8 cellular contexts compared by ENCODE assay signal in the genomic region with DNA sequence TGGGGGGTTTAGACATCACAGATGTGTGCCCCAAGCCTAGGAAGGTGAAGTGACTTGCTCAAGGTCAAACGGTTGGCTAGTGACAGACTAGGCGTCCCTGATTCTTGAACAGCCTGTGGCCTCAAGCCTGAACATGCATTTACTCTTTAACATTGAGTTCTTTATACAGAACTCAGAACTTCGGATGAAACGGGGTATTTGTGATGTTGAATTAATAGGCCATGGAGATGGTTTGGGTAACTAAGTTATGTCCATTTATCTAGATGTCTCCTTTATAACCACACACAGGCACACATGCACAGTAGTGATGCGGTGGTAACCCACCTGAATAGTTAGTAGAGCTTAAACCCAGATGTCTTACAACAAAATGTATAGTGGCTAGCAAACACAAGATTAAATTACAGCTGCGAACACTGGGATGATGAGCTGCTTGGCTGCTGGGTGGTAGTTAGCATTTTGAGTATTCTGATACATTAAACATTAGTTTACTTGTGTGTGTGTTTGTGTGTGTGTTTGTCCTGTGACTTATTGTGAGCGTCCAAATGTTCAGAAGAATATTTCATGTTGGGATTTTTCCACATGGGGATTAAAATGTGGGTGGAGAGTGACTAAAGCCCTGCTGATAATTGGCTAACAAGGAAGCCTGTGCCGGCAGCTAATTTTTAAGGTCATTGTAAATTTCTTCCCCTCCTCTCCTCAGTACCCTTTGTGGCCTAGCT. TPM values are rescaled to one million over a fixed set of nuclear protein-coding genes. Genes with fewer than 3 reads are reported as not detected.
A peak's percentile ranks its signal among the peaks of the same experiment; 100 is the strongest.
DNase-seq lines count a peak whose midpoint lies in the region; ATAC-seq and TF ChIP-seq lines count a peak whose summit lies in the region.

No MANE protein-coding gene starts in this region.

- CTCF ChIA-PET in AG04450 (lab: Charles Lee) = interaction anchor here (0.6 to 2.8 kb wide), 4 partner anchors 110 to 223 kb away, joined by 3 to 12 read pairs (median 6); no protein-coding TSS in a partner anchor

- TF ChIP-seq CTCF in AG04450 (IDR thresholded peaks at IDR 0.05; ENCODE audit: low read depth, low read length) (no peak), breast epithelium (IDR thresholded peaks at IDR 0.05) (no peak)

- H3K18ac ChIP-seq in mesendoderm (ENCODE audit: low read length) = no peak overlapping the region

- H3K27ac ChIP-seq in AG04450 (ENCODE audit: low read depth, low read length) (no peak overlapping the region), HUES64 (ENCODE audit: low read depth, low read length) (peak overlapping the region; percentile 47; the same call in 1 of the 2 replicates), breast epithelium (peak overlapping the region; percentile 98 to 99), mesendoderm (ENCODE audit: low read depth, low read length) (peak overlapping the region; percentile 67)

- H4K5ac ChIP-seq in mesendoderm (ENCODE audit: low read length) = no peak overlapping the region

- in situ Hi-C loops in KBM-7 (cut with MboI; ENCODE audit: low pct_unique_long_range_greater_than_20kb, low sequenced_read_pairs) = no loop called here

- no peak for TF ChIP-seq POLR2A in breast epithelium (IDR thresholded peaks at IDR 0.05)

- H3K9me3 ChIP-seq in AG04450 (ENCODE audit: control insufficient read depth, insufficient read depth, low read length) (peaks cover 3% of the 10 kb centered on the region; the same call in 1 of the 2 replicates), HUES64 (ENCODE audit: insufficient read depth, low read depth, low read length) (no peaks in the 10 kb centered on the region), breast epithelium (no peaks in the 10 kb centered on the region)

- no peak for DNase-seq in AG04450 (ENCODE audit: low read depth, low spot score)
- DNase-seq in breast epithelium (ENCODE audit: low spot score in 2 of 2) = no peak
- no peak for DNase-seq in mesendoderm
- DNase-seq in left lobe of liver (ENCODE audit: low spot score) = no peak
- DNase-seq in KBM-7 = no peak
- no peak for DNase-seq in GM19240 (ENCODE audit: insufficient read length, low spot score)

- no peak overlapping the region for H3K23ac ChIP-seq in mesendoderm (ENCODE audit: low read length)

- H2BK120ac ChIP-seq in mesendoderm (ENCODE audit: low read depth, low read length) = no peak overlapping the region

- no peak overlapping the region for H3K4ac ChIP-seq in mesendoderm (ENCODE audit: low read depth, low read length)

- H3K9ac ChIP-seq in HUES64 (ENCODE audit: low read depth, low read length) = no peak overlapping the region; the same call in 1 of the 2 replicates
- H3K9ac ChIP-seq in mesendoderm (ENCODE audit: low read length) = peak overlapping the region; percentile 59

- peaks cover 4% of the 10 kb centered on the region for H3K79me1 ChIP-seq in mesendoderm (ENCODE audit: low read length)

- peak overlapping the region; percentile 29 for H3K56ac ChIP-seq in mesendoderm (ENCODE audit: low read length)

- H3K36me3 ChIP-seq in HUES64 (ENCODE audit: insufficient read depth, low read length) (no peaks in the 10 kb centered on the region), breast epithelium (no peaks in the 10 kb centered on the region), mesendoderm (ENCODE audit: control insufficient read depth, insufficient read depth, low read length) (no peaks in the 10 kb centered on the region)

- no peak overlapping the region for H2BK5ac ChIP-seq in mesendoderm (ENCODE audit: low read length)

- H4K8ac ChIP-seq in mesendoderm (ENCODE audit: low read depth, low read length) = no peak overlapping the region

- H3K27me3 ChIP-seq in AG04450 (ENCODE audit: control insufficient read depth, insufficient read depth, low read length) (peaks cover 9% of the 10 kb centered on the region), HUES64 (ENCODE audit: insufficient read depth, low read length) (peaks cover 11% of the 10 kb centered on the region), breast epithelium (no peaks in the 10 kb centered on the region), mesendoderm (ENCODE audit: insufficient read depth, low read length, poor library complexity) (no peaks in the 10 kb centered on the region)

- 67% methylated on average over 6 of the region's 8 CpGs for WGBS in HUES64
- WGBS in mesendoderm (ENCODE audit: extremely low coverage, insufficient coverage, low lambda C conversion rate) = no CpG with 5 or more reads among the region's 8 CpGs

- no peak overlapping the region for H2BK15ac ChIP-seq in mesendoderm (replicated peaks; ENCODE audit: low read depth)

- peaks cover 63% of the 10 kb centered on the region for H3K79me2 ChIP-seq in mesendoderm (ENCODE audit: control insufficient read depth, insufficient read depth, low read length)

- ATAC-seq in HG02870 (IDR thresholded peaks at IDR 0.05; ENCODE audit: unreplicated experiment) = no peak
- no peak for ATAC-seq in left lobe of liver

- H3K4me2 ChIP-seq in mesendoderm (ENCODE audit: low read length) = peak overlapping the region; percentile 20

- H3K4me1 ChIP-seq in HUES64 (ENCODE audit: insufficient read depth, low read length) (peaks cover 62% of the 10 kb centered on the region), breast epithelium (peaks cover 7 to 42% of the 10 kb centered on the region in 2 donors), mesendoderm (ENCODE audit: control insufficient read depth, low read depth, low read length) (peaks cover 25% of the 10 kb centered on the region)

- H2AK5ac ChIP-seq in mesendoderm (ENCODE audit: low read length) = no peak overlapping the region

- intact Hi-C loops in breast epithelium (cut with DNase I; ENCODE audit: low total_unique reads) = no loop called here

- POLR2A ChIA-PET in AG04450 (lab: Yijun Ruan, JAX) = interaction anchor here (1.0 kb wide), 1 partner anchor 43 kb away, joined by 4 read pairs; no protein-coding TSS in a partner anchor

- peak overlapping the region; percentile 80 for H3K4me3 ChIP-seq in AG04450 (ENCODE audit: low read depth, low read length)
- peak overlapping the region; percentile 77; the same call in 1 of the 2 replicates for H3K4me3 ChIP-seq in HUES64 (ENCODE audit: low read length)
- H3K4me3 ChIP-seq in breast epithelium = peak overlapping the region; percentile 75 to 97 (median 95)
- no peak overlapping the region for H3K4me3 ChIP-seq in mesendoderm (ENCODE audit: low read length)

RNA-seq across cellular contexts. Expression of gene ATP1A1, which starts 2.3 kb away (rescaled TPM):
- 189 and 194 TPM in 2 replicates for polyA plus RNA-seq in AG04450 (2011; rRNA removed)
- polyA minus RNA-seq in AG04450 (2011; rRNA and poly(A)+ RNA removed) = 238 and 263 TPM in 2 replicates
- polyA plus RNA-seq in HUES64 (2013, experiment 1 of 2) = 203 TPM
- 200 TPM for polyA plus RNA-seq in HUES64 (2013, experiment 2 of 2)
- total RNA-seq in breast epithelium (100 to 1,000 TPM; 235 to 423 (median 331) TPM), left lobe of liver (110 TPM)
- 182 TPM for polyA plus RNA-seq in mesendoderm (2013, experiment 1 of 2)
- polyA plus RNA-seq in mesendoderm (2013, experiment 2 of 2) = 180 TPM
